In genomic region chr14:90599748-90600507, GRCh38 we compare ENCODE assay signal across 9 cellular contexts.
A peak's percentile ranks its signal among the peaks of the same experiment; 100 is the strongest.
DNase-seq lines count a peak whose midpoint lies in the region; ATAC-seq and TF ChIP-seq lines count a peak whose summit lies in the region.
"Had no signal": no experiment of that assay in that cellular context is flagged by ENCODE, and none has a peak within 500 bp of the region (broad histone marks: within the 10 kb centered on the region; RNA-seq: fewer than 3 reads in every experiment).

No MANE protein-coding gene starts in this region.

- intact Hi-C loops in breast epithelium (cut with DNase I; ENCODE audit: low total_unique reads) (no loop called here), left colon (cut with DNase I, micrococcal nuclease) (no loop called here)

- TF ChIP-seq CTCF in breast epithelium (IDR thresholded peaks at IDR 0.05), result peak in 2 of 3 donors; percentile 44 to 50

- no peak for DNase-seq in stimulated activated naive CD8-positive, alpha-beta T cell treated with anti-CD3 and anti-CD28 coated beads, Interleukin-15, amount 100 ng/mL, for 72 hours
- no peak for DNase-seq in stimulated activated naive CD8-positive, alpha-beta T cell treated with anti-CD3 and anti-CD28 coated beads, Interleukin-15, Interleukin-2, amounts not matched to agents 100 U/mL and 50 U/mL, for 24 hours
- peak in 1 of 2 donors; percentile 35 for DNase-seq in breast epithelium (ENCODE audit: low spot score in 2 of 2)
- DNase-seq in left colon, result no peak
- DNase-seq in stimulated activated CD4-positive, alpha-beta T cell treated with anti-CD3 and anti-CD28 coated beads, Interleukin-15, amount 100 ng/mL, for 24 hours, result no peak
- no peak for DNase-seq in effector CD8-positive, alpha-beta T cell (lab: John Stamatoyannopoulos, UW)
- no peak for DNase-seq in activated CD4-positive, alpha-beta T cell treated with anti-CD3 and anti-CD28 coated beads, Interleukin-2, amount 50 U/mL, for 48 hours
- DNase-seq: T-helper 17 cell had no signal

- peaks cover 15% of the 10 kb centered on the region for H3K27me3 Mint-ChIP-seq in stimulated activated naive CD8-positive, alpha-beta T cell treated with anti-CD3 and anti-CD28 coated beads, Interleukin-15, amount 100 ng/mL, for 72 hours

- H3K4me3 ChIP-seq in breast epithelium, result no peak overlapping the region

- no peaks in the 10 kb centered on the region for H3K27me3 ChIP-seq in breast epithelium

- TF ChIP-seq POLR2A in breast epithelium (IDR thresholded peaks at IDR 0.05), result no peak

- H3K27ac Mint-ChIP-seq in stimulated activated naive CD8-positive, alpha-beta T cell treated with anti-CD3 and anti-CD28 coated beads, Interleukin-15, amount 100 ng/mL, for 72 hours, result peak overlapping the region; percentile 35 to 76
- H3K27ac Mint-ChIP-seq: T-helper 17 cell had no signal

- H3K4me1 Mint-ChIP-seq in stimulated activated naive CD8-positive, alpha-beta T cell treated with anti-CD3 and anti-CD28 coated beads, Interleukin-15, amount 100 ng/mL, for 72 hours, result no peaks in the 10 kb centered on the region
- H3K4me1 Mint-ChIP-seq: T-helper 17 cell had no signal

- no peak for ATAC-seq in stimulated activated naive CD8-positive, alpha-beta T cell treated with anti-CD3 and anti-CD28 coated beads, Interleukin-15, amount 100 ng/mL, for 72 hours
- no peak for ATAC-seq in stimulated activated naive CD8-positive, alpha-beta T cell treated with anti-CD3 and anti-CD28 coated beads, Interleukin-15, Interleukin-2, amounts not matched to agents 100 U/mL and 50 U/mL, for 24 hours
- ATAC-seq in left colon (peak; percentile 58), GM19395 (IDR thresholded peaks at IDR 0.05; ENCODE audit: unreplicated experiment) (no peak)
- ATAC-seq: T-helper 17 cell had no signal

- no peak overlapping the region for H3K4me3 Mint-ChIP-seq in stimulated activated naive CD8-positive, alpha-beta T cell treated with anti-CD3 and anti-CD28 coated beads, Interleukin-15, amount 100 ng/mL, for 72 hours
- H3K4me3 Mint-ChIP-seq: T-helper 17 cell had no signal

- no peak overlapping the region for H3K27ac ChIP-seq in breast epithelium

- no peaks in the 10 kb centered on the region for H3K9me3 Mint-ChIP-seq in stimulated activated naive CD8-positive, alpha-beta T cell treated with anti-CD3 and anti-CD28 coated beads, Interleukin-15, amount 100 ng/mL, for 72 hours

- H3K4me1 ChIP-seq in breast epithelium, result no peaks in the 10 kb centered on the region

- H3K9me3 ChIP-seq in breast epithelium, result no peaks in the 10 kb centered on the region

- H3K36me3 ChIP-seq in breast epithelium, result no peaks in the 10 kb centered on the region
